Comparison of ENCODE assay signal across 1 cellular context in the genomic region with DNA sequence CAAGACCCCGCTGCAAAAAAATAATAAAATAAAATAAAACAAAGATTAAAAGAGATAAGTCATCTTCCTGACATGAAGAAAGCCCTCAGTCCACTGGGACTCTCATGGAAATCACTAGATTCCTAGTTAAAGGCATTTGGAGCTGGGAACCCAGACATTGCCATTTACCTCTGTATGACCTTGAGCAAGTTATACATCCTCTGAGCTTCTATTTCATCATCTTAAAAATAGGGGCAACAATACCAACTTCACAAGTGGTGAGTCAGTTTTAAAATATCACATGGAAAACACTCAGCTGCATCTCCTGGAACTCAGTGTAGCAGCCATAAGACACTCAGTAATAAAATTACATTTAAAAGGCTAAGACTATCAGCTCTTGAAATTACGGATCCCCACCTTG.
A peak's percentile ranks its signal among the peaks of the same experiment; 100 is the strongest.
TF ChIP-seq lines count a peak whose summit lies in the region.

No MANE protein-coding gene starts in this region.

TF ChIP-seq in SK-N-SH, 30 proteins besides CTCF, POLR2A, EP300 and RAD21 (continued from another document):
- TF ChIP-seq, protein P1, sequence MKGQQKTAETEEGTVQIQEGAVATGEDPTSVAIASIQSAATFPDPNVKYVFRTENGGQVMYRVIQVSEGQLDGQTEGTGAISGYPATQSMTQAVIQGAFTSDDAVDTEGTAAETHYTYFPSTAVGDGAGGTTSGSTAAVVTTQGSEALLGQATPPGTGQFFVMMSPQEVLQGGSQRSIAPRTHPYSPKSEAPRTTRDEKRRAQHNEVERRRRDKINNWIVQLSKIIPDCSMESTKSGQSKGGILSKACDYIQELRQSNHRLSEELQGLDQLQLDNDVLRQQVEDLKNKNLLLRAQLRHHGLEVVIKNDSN (IDR thresholded peaks at IDR 0.05; ENCODE audit: borderline replicate concordance, low read depth) = no peak
- TF ChIP-seq, protein P2, sequence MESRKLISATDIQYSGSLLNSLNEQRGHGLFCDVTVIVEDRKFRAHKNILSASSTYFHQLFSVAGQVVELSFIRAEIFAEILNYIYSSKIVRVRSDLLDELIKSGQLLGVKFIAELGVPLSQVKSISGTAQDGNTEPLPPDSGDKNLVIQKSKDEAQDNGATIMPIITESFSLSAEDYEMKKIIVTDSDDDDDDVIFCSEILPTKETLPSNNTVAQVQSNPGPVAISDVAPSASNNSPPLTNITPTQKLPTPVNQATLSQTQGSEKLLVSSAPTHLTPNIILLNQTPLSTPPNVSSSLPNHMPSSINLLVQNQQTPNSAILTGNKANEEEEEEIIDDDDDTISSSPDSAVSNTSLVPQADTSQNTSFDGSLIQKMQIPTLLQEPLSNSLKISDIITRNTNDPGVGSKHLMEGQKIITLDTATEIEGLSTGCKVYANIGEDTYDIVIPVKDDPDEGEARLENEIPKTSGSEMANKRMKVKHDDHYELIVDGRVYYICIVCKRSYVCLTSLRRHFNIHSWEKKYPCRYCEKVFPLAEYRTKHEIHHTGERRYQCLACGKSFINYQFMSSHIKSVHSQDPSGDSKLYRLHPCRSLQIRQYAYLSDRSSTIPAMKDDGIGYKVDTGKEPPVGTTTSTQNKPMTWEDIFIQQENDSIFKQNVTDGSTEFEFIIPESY (IDR thresholded peaks at IDR 0.05; ENCODE audit: borderline replicate concordance, low read depth) = no peak
- TF ChIP-seq, protein P3, sequence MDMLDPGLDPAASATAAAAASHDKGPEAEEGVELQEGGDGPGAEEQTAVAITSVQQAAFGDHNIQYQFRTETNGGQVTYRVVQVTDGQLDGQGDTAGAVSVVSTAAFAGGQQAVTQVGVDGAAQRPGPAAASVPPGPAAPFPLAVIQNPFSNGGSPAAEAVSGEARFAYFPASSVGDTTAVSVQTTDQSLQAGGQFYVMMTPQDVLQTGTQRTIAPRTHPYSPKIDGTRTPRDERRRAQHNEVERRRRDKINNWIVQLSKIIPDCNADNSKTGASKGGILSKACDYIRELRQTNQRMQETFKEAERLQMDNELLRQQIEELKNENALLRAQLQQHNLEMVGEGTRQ (IDR thresholded peaks at IDR 0.05; ENCODE audit: borderline replicate concordance, low read depth, low read length) = no peak
- TF ChIP-seq YY1 (IDR thresholded peaks at IDR 0.05; ENCODE audit: low read depth) (no peak), GATA2 (CRISPR knock-in tag; IDR thresholded peaks at IDR 0.05) (no peak), RFX5 (IDR thresholded peaks at IDR 0.05; ENCODE audit: low read length) (no peak), RCOR1 (IDR thresholded peaks at IDR 0.05; ENCODE audit: low read length) (no peak), TCF12 (IDR thresholded peaks at IDR 0.05) (peak; percentile 74), ELF1 (IDR thresholded peaks at IDR 0.05) (no peak), TEAD4 (IDR thresholded peaks at IDR 0.05; ENCODE audit: borderline replicate concordance, insufficient read depth) (0 out of 2 replicates have a peak, but pooled peaks have one; percentile 25), CHD2 (IDR thresholded peaks at IDR 0.05; ENCODE audit: low read length, partially characterized antibody) (no peak), JUND (IDR thresholded peaks at IDR 0.05) (peak; percentile 76), NRF1 (IDR thresholded peaks at IDR 0.05; ENCODE audit: low read depth, low read length) (no peak)
- TF ChIP-seq, protein P4, sequence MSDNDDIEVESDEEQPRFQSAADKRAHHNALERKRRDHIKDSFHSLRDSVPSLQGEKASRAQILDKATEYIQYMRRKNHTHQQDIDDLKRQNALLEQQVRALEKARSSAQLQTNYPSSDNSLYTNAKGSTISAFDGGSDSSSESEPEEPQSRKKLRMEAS (IDR thresholded peaks at IDR 0.05; ENCODE audit: low read depth) = 0 out of 2 replicates have a peak, but pooled peaks have one; percentile 33
